In the genomic region with DNA sequence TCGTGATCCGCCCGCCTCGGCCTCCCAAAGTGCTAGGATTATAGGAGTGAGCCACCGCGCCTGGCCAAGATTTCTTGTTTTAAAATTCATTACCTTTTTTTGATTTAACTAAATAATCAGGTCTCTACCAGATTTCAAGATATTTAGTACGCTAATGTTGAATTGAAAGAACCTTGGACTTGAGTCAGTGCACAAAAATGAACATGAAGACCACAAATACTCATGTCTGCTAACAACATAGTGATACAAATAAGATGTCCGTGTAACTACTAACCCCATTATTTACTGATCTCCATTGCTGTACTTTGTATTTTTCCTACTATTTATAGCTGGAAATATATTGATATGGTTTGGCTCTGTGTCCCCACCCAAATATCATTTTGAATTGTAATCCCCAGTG, we compare ENCODE assay signal across 28 cellular contexts.
"Had no signal": no experiment of that assay in that cellular context is flagged by ENCODE, and none has a peak within 500 bp of the region (broad histone marks: within the 10 kb centered on the region; RNA-seq: fewer than 3 reads in every experiment).

No MANE protein-coding gene starts in this region.

- H3K4me1 ChIP-seq: parathyroid adenoma, right atrium auricular region, tibial nerve had no signal

- H3K27ac Mint-ChIP-seq: mesothelial cell of epicardium; natural killer cell; nephron progenitor cell; neural progenitor cell; stimulated activated memory B cell treated with anti-CD40 and anti-IgM and Interleukin-4, amounts not matched to agents 10 μg/mL and 1 μg/mL and 100 μg/mL, for 72 hours; stimulated activated naive CD8-positive, alpha-beta T cell treated with anti-CD3 and anti-CD28 coated beads, Interleukin-15, amount 100 ng/mL, for 72 hours had no signal

- H3K27me3 ChIP-seq: neural progenitor cell, neutrophil, right atrium auricular region, right lobe of liver, tibial nerve, upper lobe of right lung had no signal

- H3K9me3 Mint-ChIP-seq: immature natural killer cell; naive B cell; natural killer cell; stimulated activated memory B cell treated with anti-CD40 and anti-IgM and Interleukin-4, amounts not matched to agents 10 μg/mL and 1 μg/mL and 100 μg/mL, for 72 hours; stimulated activated naive CD8-positive, alpha-beta T cell treated with anti-CD3 and anti-CD28 coated beads, Interleukin-15, amount 100 ng/mL, for 72 hours had no signal

- H3K4me3 ChIP-seq: left ventricle myocardium inferior, lung, neural progenitor cell, right atrium auricular region, right lobe of liver, smooth muscle cell, tibial nerve, upper lobe of right lung had no signal

- H3K4me2 ChIP-seq: neural progenitor cell, smooth muscle cell had no signal

- H3K27ac ChIP-seq: left ventricle myocardium inferior, neural progenitor cell, neutrophil, parathyroid adenoma, right atrium auricular region, right lobe of liver, tibial nerve, upper lobe of right lung had no signal

- H3K4me1 Mint-ChIP-seq: immature natural killer cell; natural killer cell; neural progenitor cell; stimulated activated naive CD8-positive, alpha-beta T cell treated with anti-CD3 and anti-CD28 coated beads, Interleukin-15, amount 100 ng/mL, for 72 hours had no signal

- H3K4me3 Mint-ChIP-seq: immature natural killer cell; mesothelial cell of epicardium; naive B cell; natural killer cell; nephron progenitor cell; neural progenitor cell; stimulated activated memory B cell treated with anti-CD40 and anti-IgM and Interleukin-4, amounts not matched to agents 10 μg/mL and 1 μg/mL and 100 μg/mL, for 72 hours; stimulated activated naive CD8-positive, alpha-beta T cell treated with anti-CD3 and anti-CD28 coated beads, Interleukin-15, amount 100 ng/mL, for 72 hours had no signal

- H3K9me3 ChIP-seq: left ventricle myocardium inferior, neutrophil, right atrium auricular region, right lobe of liver, tibial nerve, upper lobe of right lung had no signal

- H2AFZ ChIP-seq: neural progenitor cell, parathyroid adenoma had no signal

- DNase-seq: hypothalamus; immature natural killer cell; islet precursor cell; left ventricle myocardium inferior; mesendoderm; naive B cell; natural killer cell; nephron progenitor cell; occipital lobe; right lobe of liver; stimulated activated CD4-positive, alpha-beta T cell treated with anti-CD3 and anti-CD28 coated beads, Interleukin-1b, Interleukin-23, amount 100 ng/mL, for 48 hours; stimulated activated CD4-positive, alpha-beta T cell treated with anti-CD3 and anti-CD28 coated beads, Interleukin-2, amount 100 ng/mL, for 48 hours; stimulated activated CD4-positive, alpha-beta T cell treated with anti-CD3 and anti-CD28 coated beads, Interleukin-4, amount 100 ng/mL, for 4 hours; stimulated activated CD8-positive, alpha-beta memory T cell treated with anti-CD3 and anti-CD28 coated beads, Interleukin-4, amount 100 ng/mL, for 48 hours; stimulated activated naive CD4-positive, alpha-beta T cell treated with Interleukin-2 at 50 U/mL for 16 hours; stimulated activated naive CD8-positive, alpha-beta T cell treated with anti-CD3 and anti-CD28 coated beads, Interleukin-15, amount 100 ng/mL, for 72 hours; substantia nigra; upper lobe of right lung had no signal

- H3K36me3 Mint-ChIP-seq: naive B cell, natural killer cell had no signal

- FAIRE-seq: urothelium cell line had no signal

- H3K36me3 ChIP-seq: left ventricle myocardium inferior, neural progenitor cell, neutrophil, right atrium auricular region, right lobe of liver, tibial nerve, upper lobe of right lung had no signal

- H3K27me3 Mint-ChIP-seq: naive B cell; stimulated activated memory B cell treated with anti-CD40 and anti-IgM and Interleukin-4, amounts not matched to agents 10 μg/mL and 1 μg/mL and 100 μg/mL, for 72 hours; stimulated activated naive CD8-positive, alpha-beta T cell treated with anti-CD3 and anti-CD28 coated beads, Interleukin-15, amount 100 ng/mL, for 72 hours had no signal

- H3K9ac ChIP-seq: neural progenitor cell, parathyroid adenoma had no signal
